Comparison of ENCODE assay signal across 6 cellular contexts in the genomic region with DNA sequence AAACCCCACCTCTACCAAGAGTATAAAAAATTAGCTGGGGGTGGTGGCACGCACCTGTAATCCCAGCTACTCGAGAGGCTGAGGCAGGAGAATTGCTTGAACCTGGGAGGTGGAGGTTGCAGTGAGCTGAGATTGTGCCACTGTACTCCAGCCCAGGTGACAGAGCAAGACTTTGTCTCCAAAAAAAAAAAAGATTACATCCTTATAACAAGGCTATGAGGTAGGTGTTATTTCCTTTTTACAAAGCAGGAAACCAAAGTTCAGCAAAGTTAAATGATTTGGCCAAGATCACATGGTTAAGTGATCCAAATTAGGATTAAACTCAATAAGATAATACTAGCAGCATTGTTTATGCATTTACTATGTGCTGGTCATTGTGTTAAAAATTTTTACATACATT. TPM values are rescaled to one million over a fixed set of nuclear protein-coding genes. Genes with fewer than 3 reads are reported as not detected.
"Had no signal": no experiment of that assay in that cellular context is flagged by ENCODE, and none has a peak within 500 bp of the region (broad histone marks: within the 10 kb centered on the region; RNA-seq: fewer than 3 reads in every experiment).

No MANE protein-coding gene starts in this region.

RNA-seq across cellular contexts. Expression of a gene that starts 8.1 kb away (rescaled TPM):
- total RNA-seq: bronchial epithelial cell, foreskin keratinocyte, kidney epithelial cell, left lobe of liver, neural crest cell, suprapubic skin had no signal
- polyA plus RNA-seq: foreskin keratinocyte had no signal
